ENCODE assay signal across 11 cellular contexts in the genomic region with DNA sequence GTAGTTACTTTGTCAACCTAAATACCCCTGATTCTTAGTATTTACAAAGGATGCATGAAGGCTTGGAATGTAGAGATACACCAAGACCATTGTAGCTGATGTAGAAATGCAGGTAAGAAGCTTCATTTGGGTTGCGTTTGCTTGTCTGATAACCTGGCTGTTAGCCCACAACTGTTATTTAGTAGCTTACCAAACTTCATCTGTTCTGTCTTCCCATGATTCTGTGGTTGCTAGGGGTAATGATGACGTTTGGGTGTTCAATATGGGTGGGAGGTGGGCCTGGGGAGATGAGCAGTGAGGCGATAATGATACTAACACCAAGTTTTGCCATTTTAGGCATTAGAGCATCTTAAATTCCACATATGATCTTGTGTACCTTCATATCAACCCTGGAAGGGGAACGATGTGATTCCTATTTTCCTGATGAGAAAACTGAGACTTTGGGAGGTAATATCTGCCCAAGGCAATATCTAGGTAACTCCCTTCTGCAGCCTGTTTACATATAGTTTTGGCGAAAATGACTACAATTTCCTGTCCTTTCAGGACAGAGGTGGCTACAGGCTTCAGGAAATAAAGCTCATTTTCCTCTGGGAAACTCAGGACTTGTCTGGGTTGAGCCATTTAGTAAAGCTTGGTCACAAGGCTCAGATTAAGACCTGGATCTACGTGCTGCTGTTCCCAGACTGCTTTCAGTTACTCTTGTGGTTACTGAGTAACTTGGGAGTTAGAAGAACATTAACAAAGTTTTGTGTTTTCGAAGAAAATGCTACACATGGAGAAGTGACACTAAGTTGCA. TPM values are rescaled to one million over a fixed set of nuclear protein-coding genes. Genes with fewer than 3 reads are reported as not detected.
DNase-seq lines count a peak whose midpoint lies in the region; ATAC-seq and TF ChIP-seq lines count a peak whose summit lies in the region.
"Had no signal": no experiment of that assay in that cellular context is flagged by ENCODE, and none has a peak within 500 bp of the region (broad histone marks: within the 10 kb centered on the region; RNA-seq: fewer than 3 reads in every experiment).

No MANE protein-coding gene starts in this region.

- in situ Hi-C loops in Panc1 (cut with HindIII; ENCODE audit: low pct_unique_long_range_greater_than_20kb, low sequenced_read_pairs) = no loop called here

- intact Hi-C loops in Panc1 (cut with micrococcal nuclease; ENCODE audit: unreplicated experiment) (no loop called here), right cardiac atrium (cut with DNase I) (no loop called here)

- POLR2A ChIA-PET in Panc1 (lab: Charles Lee) = interaction anchor here (0.6 kb wide), 1 partner anchor 10 kb away, joined by 3 read pairs; no protein-coding TSS in a partner anchor

- WGBS in right cardiac atrium = 48% methylated on average over 7 of the region's 7 CpGs
- WGBS in suprapubic skin = 65% methylated on average over 7 of the region's 7 CpGs

- no peaks in the 10 kb centered on the region for H3K4me1 Mint-ChIP-seq in glutamatergic neuron (ENCODE audit: low read depth, unreplicated experiment)

- H3K9me3 ChIP-seq in Panc1 (ENCODE audit: control insufficient read depth, insufficient read depth, low read depth, low read length) = no peaks in the 10 kb centered on the region
- H3K9me3 ChIP-seq in right cardiac atrium (ENCODE audit: control insufficient read depth, low read length) = no peaks in the 10 kb centered on the region
- no peaks in the 10 kb centered on the region for H3K9me3 ChIP-seq in suprapubic skin
- H3K9me3 ChIP-seq: upper lobe of left lung had no signal

- H3K4me1 ChIP-seq in Panc1 (ENCODE audit: control insufficient read depth, insufficient read depth, low read length) (peaks cover 60% of the 10 kb centered on the region), right cardiac atrium (ENCODE audit: control insufficient read depth, insufficient read depth, low read length) (peaks cover 15% of the 10 kb centered on the region), suprapubic skin (peaks cover 41% of the 10 kb centered on the region)

- BruUV-seq in Panc1 (replicated peaks; lab: Mats Ljungman, UMichigan) = no TSS peak

- peak overlapping the region; percentile 36 for H3K27ac ChIP-seq in Panc1 (ENCODE audit: low read length)
- H3K27ac ChIP-seq in right cardiac atrium (ENCODE audit: low read length) = no peak overlapping the region
- H3K27ac ChIP-seq in suprapubic skin = peak overlapping the region; percentile 10

- no peaks in the 10 kb centered on the region; the same call in 1 of the 2 replicates for H3K36me3 ChIP-seq in Panc1 (ENCODE audit: control insufficient read depth, insufficient read depth, low read length)
- H3K36me3 ChIP-seq in suprapubic skin = no peaks in the 10 kb centered on the region
- H3K36me3 ChIP-seq: upper lobe of left lung had no signal

- H3K27ac Mint-ChIP-seq in glutamatergic neuron (ENCODE audit: unreplicated experiment) = no peak overlapping the region

- H3K9me3 Mint-ChIP-seq in glutamatergic neuron (ENCODE audit: unreplicated experiment) = peaks cover 3% of the 10 kb centered on the region
- H3K9me3 Mint-ChIP-seq: dendritic cell treated with granulocyte-macrophage colony-stimulating factor and Interleukin-4, amounts not matched to agents 40 ng/mL and 50 ng/mL, for 4 days had no signal

- TF ChIP-seq EP300 in suprapubic skin (IDR thresholded peaks at IDR 0.05) = no peak

- no peak for TF ChIP-seq CTCF in Panc1 (IDR thresholded peaks at IDR 0.05)
- TF ChIP-seq CTCF in suprapubic skin (IDR thresholded peaks at IDR 0.05) = no peak
- no peak for TF ChIP-seq CTCF in glutamatergic neuron (IDR thresholded peaks at IDR 0.05; ENCODE audit: partially characterized antibody, unreplicated experiment)

- DNase-seq in NCI-H82 (lab: John Stamatoyannopoulos, UW) = peak; percentile 27
- no peak for DNase-seq in NCI-H82 treated with DMSO at 0.1 percent for 48 hours (lab: John Stamatoyannopoulos, UW; ENCODE audit: unreplicated experiment)
- no peak for DNase-seq in Panc1 (ENCODE audit: low read depth, low spot score)
- DNase-seq in right cardiac atrium = no peak
- no peak for DNase-seq in suprapubic skin (ENCODE audit: low spot score in 2 of 2)
- DNase-seq in nucleus accumbens (lab: John Stamatoyannopoulos, UW) = no peak
- DNase-seq in glutamatergic neuron = no peak
- DNase-seq: activated CD4-positive, alpha-beta T cell treated with anti-CD3 and anti-CD28 coated beads for 1 hour; upper lobe of left lung had no signal

- ATAC-seq in Panc1 (peak; percentile 64), right cardiac atrium (peak; percentile 28 to 65), GM19395 (IDR thresholded peaks at IDR 0.05; ENCODE audit: unreplicated experiment) (no peak)

- H3K4me3 ChIP-seq in Panc1 (ENCODE audit: low read depth in 2 of 2, low read length in 2 of 2) = no peak overlapping the region
- no peak overlapping the region for H3K4me3 ChIP-seq in right cardiac atrium (ENCODE audit: low read length)
- H3K4me3 ChIP-seq in suprapubic skin = no peak overlapping the region
- H3K4me3 ChIP-seq: upper lobe of left lung had no signal

- no peaks in the 10 kb centered on the region for H3K27me3 ChIP-seq in Panc1 (ENCODE audit: control insufficient read depth, insufficient read depth, low read length)
- H3K27me3 ChIP-seq in right cardiac atrium (ENCODE audit: control insufficient read depth, insufficient read depth) = no peaks in the 10 kb centered on the region
- H3K27me3 ChIP-seq in suprapubic skin = no peaks in the 10 kb centered on the region
- H3K27me3 ChIP-seq: upper lobe of left lung had no signal

- TF ChIP-seq POLR2A in suprapubic skin (IDR thresholded peaks at IDR 0.05) = no peak

- no peaks in the 10 kb centered on the region for H3K36me3 Mint-ChIP-seq in glutamatergic neuron (ENCODE audit: unreplicated experiment)

- H3K27me3 Mint-ChIP-seq in glutamatergic neuron (ENCODE audit: unreplicated experiment) = peaks cover 2% of the 10 kb centered on the region
- H3K27me3 Mint-ChIP-seq: dendritic cell treated with granulocyte-macrophage colony-stimulating factor and Interleukin-4, amounts not matched to agents 40 ng/mL and 50 ng/mL, for 4 days had no signal

- CTCF ChIA-PET in Panc1 (lab: Charles Lee) = no interaction called here

- no peak overlapping the region for H3K4me3 Mint-ChIP-seq in glutamatergic neuron (ENCODE audit: unreplicated experiment)
- H3K4me3 Mint-ChIP-seq: dendritic cell treated with granulocyte-macrophage colony-stimulating factor and Interleukin-4, amounts not matched to agents 40 ng/mL and 50 ng/mL, for 4 days had no signal

RNA-seq across cellular contexts. Expression of a gene that starts 26.8 kb away (rescaled TPM):
- total RNA-seq in Panc1 (2021; ENCODE audit: unreplicated experiment) = 173 TPM
- 49.1 TPM for polyA plus RNA-seq in Panc1 (2012; ENCODE audit: insufficient read length)
- total RNA-seq in right cardiac atrium = 100 to 1,000 TPM in 1 of 4 donors, 10 to 100 TPM in 3; 82.9 to 117 (median 84.9) TPM
- polyA plus RNA-seq in right cardiac atrium = 15.8 TPM
- 10 to 100 TPM; 23.9 to 61.9 (median 37.0) TPM for total RNA-seq in suprapubic skin
- 11.7 TPM for total RNA-seq in glutamatergic neuron (ENCODE audit: unreplicated experiment)
